19 cellular contexts compared by ENCODE assay signal in the genomic region with DNA sequence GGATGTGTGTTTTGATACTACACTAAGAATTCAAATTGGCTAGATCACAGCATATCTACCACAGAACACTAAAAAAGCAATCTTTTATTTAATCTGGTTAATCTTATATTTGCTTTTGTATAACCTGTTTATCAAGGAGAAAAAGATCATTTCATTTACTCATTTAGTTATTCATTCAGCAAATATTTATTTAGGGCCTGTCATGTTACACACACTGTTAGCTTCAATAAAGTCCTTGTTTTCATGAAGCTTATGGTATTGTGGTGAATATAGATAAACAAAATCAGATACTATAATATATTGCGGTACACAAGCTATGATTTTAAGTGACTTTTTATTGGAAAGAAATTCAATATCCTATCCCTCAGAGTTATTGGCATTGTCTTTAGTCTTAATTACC.
DNase-seq lines count a peak whose midpoint lies in the region; FAIRE-seq and TF ChIP-seq lines count a peak whose summit lies in the region.
"Had no signal": no experiment of that assay in that cellular context is flagged by ENCODE, and none has a peak within 500 bp of the region (broad histone marks: within the 10 kb centered on the region; RNA-seq: fewer than 3 reads in every experiment).

No MANE protein-coding gene starts in this region.

- H3K27me3 ChIP-seq in bronchial epithelial cell (ENCODE audit: control insufficient read depth, insufficient read depth, low read length): no peaks in the 10 kb centered on the region
- H3K27me3 ChIP-seq: BE2C had no signal

- DNase-seq in D721Med (ENCODE audit: insufficient read length, low spot score): no peak
- DNase-seq in HT-29 (ENCODE audit: low spot score): peak; percentile 4
- peak; percentile 13 for DNase-seq in NCI-H69 (lab: John Stamatoyannopoulos, UW)
- DNase-seq in bronchial epithelial cell (ENCODE audit: low read depth): peak; percentile 2
- DNase-seq in NCI-H2171 (lab: John Stamatoyannopoulos, UW): no peak
- no peak for DNase-seq in cardiac septum (ENCODE audit: low spot score)
- DNase-seq in GM19240 (ENCODE audit: insufficient read length, low spot score): no peak
- DNase-seq: ACHN; BE2C; C1 segment of cervical spinal cord; CD4-positive, CD25-positive, alpha-beta regulatory T cell; CD8-positive, alpha-beta memory T cell; COR-L47; DMS79 treated with DMSO at 0.1 percent for 48 hours; GF-D8; H9 had no signal

- intact Hi-C loops in cardiac septum (cut with DNase I): no loop called here

- FAIRE-seq in D721Med (lab: Jason Lieb, UNC): peak; percentile 61
- no peak for FAIRE-seq in bronchial epithelial cell (lab: Jason Lieb, UNC)
- FAIRE-seq: A204.1, H1, HepG2 had no signal

- H3K36me3 ChIP-seq in bronchial epithelial cell (ENCODE audit: control insufficient read depth, insufficient read depth, low read length): no peaks in the 10 kb centered on the region
- H3K36me3 ChIP-seq: BE2C had no signal

- H3K4me3 ChIP-seq in bronchial epithelial cell (ENCODE audit: low read depth, low read length): no peak overlapping the region

- TF ChIP-seq CTCF in D721Med (IDR thresholded peaks at IDR 0.05; ENCODE audit: insufficient read depth, missing control alignments): no peak
- TF ChIP-seq CTCF in bronchial epithelial cell (IDR thresholded peaks at IDR 0.05; ENCODE audit: insufficient read depth, low read length, severe bottlenecking): no peak

Comparison
In these comparisons a context has a peak if more than half of its experiments do, and no peak if none do; other contexts are left out.
1. DNase-seq: peak in HT-29 (single experiment), NCI-H69 (single experiment) and bronchial epithelial cell (single experiment); none in D721Med (single experiment), NCI-H2171 (single experiment), cardiac septum (single experiment) and GM19240 (single experiment).